23 cellular contexts compared by ENCODE assay signal in genomic region chr1:119469741-119470140, GRCh38. TPM values are rescaled to one million over a fixed set of nuclear protein-coding genes. Genes with fewer than 3 reads are reported as not detected.
A peak's percentile ranks its signal among the peaks of the same experiment; 100 is the strongest.
DNase-seq lines count a peak whose midpoint lies in the region; ATAC-seq, FAIRE-seq and TF ChIP-seq lines count a peak whose summit lies in the region.
"Had no signal": no experiment of that assay in that cellular context is flagged by ENCODE, and none has a peak within 500 bp of the region (broad histone marks: within the 10 kb centered on the region; RNA-seq: fewer than 3 reads in every experiment).

No MANE protein-coding gene starts in this region.

- ATAC-seq in HG03135 (IDR thresholded peaks at IDR 0.05; ENCODE audit: unreplicated experiment), result no peak
- ATAC-seq in GM21529 (IDR thresholded peaks at IDR 0.05; ENCODE audit: unreplicated experiment), result no peak

- no peak overlapping the region for H3K4ac ChIP-seq in trophoblast cell (ENCODE audit: low read depth, low read length)

- H3K4me3 ChIP-seq in bronchial epithelial cell (ENCODE audit: low read depth, low read length), result no peak overlapping the region
- H3K4me3 ChIP-seq in epithelial cell of esophagus (ENCODE audit: low read length), result no peak overlapping the region
- H3K4me3 ChIP-seq in trophoblast cell (ENCODE audit: low read depth, low read length), result no peak overlapping the region
- H3K4me3 ChIP-seq: BLaER1 had no signal

- no peak overlapping the region for H2BK5ac ChIP-seq in trophoblast cell (ENCODE audit: low read depth, low read length, poor library complexity)

- H3K27ac ChIP-seq in trophoblast cell (ENCODE audit: low read depth, low read length), result no peak overlapping the region
- H3K27ac ChIP-seq: BLaER1 had no signal

- no peak overlapping the region for H3K9ac ChIP-seq in trophoblast cell (ENCODE audit: low read length)
- H3K9ac ChIP-seq: BLaER1 had no signal

- TF ChIP-seq CTCF in bronchial epithelial cell (IDR thresholded peaks at IDR 0.05; ENCODE audit: insufficient read depth, low read length, severe bottlenecking), result no peak
- TF ChIP-seq CTCF in epithelial cell of esophagus (IDR thresholded peaks at IDR 0.05; ENCODE audit: insufficient read depth, low read depth, low read length, missing control alignments), result no peak

- no peaks in the 10 kb centered on the region for H3K79me2 ChIP-seq in trophoblast cell (ENCODE audit: control insufficient read depth, insufficient read depth, low read length, poor library complexity)

- WGBS in trophoblast cell (ENCODE audit: extremely low coverage, insufficient coverage, insufficient read length), result no CpG with 5 or more reads among the region's 1 CpG

- H3K9me3 ChIP-seq in trophoblast cell (ENCODE audit: insufficient read depth, low read depth, low read length), result no peaks in the 10 kb centered on the region
- H3K9me3 ChIP-seq: BE2C, BLaER1 had no signal

- H3K4me2 ChIP-seq in trophoblast cell (ENCODE audit: low read length), result no peak overlapping the region
- H3K4me2 ChIP-seq: BLaER1 had no signal

- no peak overlapping the region for H4K91ac ChIP-seq in trophoblast cell (ENCODE audit: low read depth, low read length)

- H3K4me1 ChIP-seq in trophoblast cell (ENCODE audit: control insufficient read depth in 1 of 2, insufficient read depth in 2 of 2, low read length in 2 of 2), result no peaks in the 10 kb centered on the region
- H3K4me1 ChIP-seq: BE2C, BLaER1 had no signal

- H3K23ac ChIP-seq in trophoblast cell (ENCODE audit: low read length), result no peak overlapping the region

- H3K36me3 ChIP-seq in bronchial epithelial cell (ENCODE audit: control insufficient read depth, insufficient read depth, low read length) (no peaks in the 10 kb centered on the region), trophoblast cell (ENCODE audit: control insufficient read depth in 1 of 2, insufficient read depth in 2 of 2, low read length in 2 of 2) (no peaks in the 10 kb centered on the region)
- H3K36me3 ChIP-seq: BE2C, BLaER1 had no signal

- H2BK12ac ChIP-seq in trophoblast cell (ENCODE audit: low read length), result no peak overlapping the region

- no peak overlapping the region for H4K12ac ChIP-seq in trophoblast cell (ENCODE audit: low read depth, low read length)

- DNase-seq in bronchial epithelial cell (ENCODE audit: low read depth) (peak; percentile 56), epithelial cell of esophagus (ENCODE audit: low read depth) (peak; percentile 64), trophoblast cell (peak; percentile 91 to 95)
- DNase-seq: 8988T; ACHN; BE2C; C1 segment of cervical spinal cord; CD4-positive, alpha-beta memory T cell; CD4-positive, CD25-positive, alpha-beta regulatory T cell; CD8-positive, alpha-beta memory T cell; COR-L47; DMS 273 treated with DMSO at 0.1 percent for 48 hours; DMS79 treated with DMSO at 0.1 percent for 48 hours; GF-D8 had no signal

- H3K14ac ChIP-seq in trophoblast cell (ENCODE audit: low read length), result no peak overlapping the region

- H2BK120ac ChIP-seq in trophoblast cell (ENCODE audit: insufficient read depth, low read length, poor library complexity), result no peak overlapping the region

- H3K27me3 ChIP-seq in bronchial epithelial cell (ENCODE audit: control insufficient read depth, insufficient read depth, low read length) (no peaks in the 10 kb centered on the region), trophoblast cell (ENCODE audit: insufficient read depth, low read length) (no peaks in the 10 kb centered on the region)
- H3K27me3 ChIP-seq: BE2C, BLaER1 had no signal

- no peaks in the 10 kb centered on the region for H3K79me1 ChIP-seq in trophoblast cell (ENCODE audit: low read length)

- H2AFZ ChIP-seq in trophoblast cell (ENCODE audit: insufficient read depth, low read length, poor library complexity), result no peak overlapping the region

- H3K18ac ChIP-seq in trophoblast cell (ENCODE audit: low read length), result no peak overlapping the region

- no peak overlapping the region for H2AK5ac ChIP-seq in trophoblast cell (ENCODE audit: low read length)

- no peak overlapping the region for H4K8ac ChIP-seq in trophoblast cell (ENCODE audit: low read depth, low read length)

- no peak for FAIRE-seq in bronchial epithelial cell (lab: Jason Lieb, UNC)
- FAIRE-seq: A204.1, G401.6, GM12891 had no signal

RNA-seq across cellular contexts. Expression of gene HSD3B1, which starts 37.3 kb away (rescaled TPM):
- not detected in 2 replicates for total RNA-seq in bronchial epithelial cell
- polyA plus RNA-seq in trophoblast cell (2013), result 250 and 277 TPM in 2 replicates
- total RNA-seq: A673; CD4-positive, alpha-beta memory T cell; CD4-positive, CD25-positive, alpha-beta regulatory T cell; CD8-positive, alpha-beta memory T cell had no signal
- polyA plus RNA-seq: AG04450; CD14-positive monocyte; CD4-positive, alpha-beta memory T cell; CD4-positive, CD25-positive, alpha-beta regulatory T cell; CD8-positive, alpha-beta memory T cell had no signal

RNA-seq across cellular contexts. Expression of gene HSD3B2, which starts 54.8 kb away (rescaled TPM):
- not detected in 2 replicates for total RNA-seq in bronchial epithelial cell
- polyA plus RNA-seq in trophoblast cell (2013), result not detected in 2 replicates
- total RNA-seq: A673; CD4-positive, alpha-beta memory T cell; CD4-positive, CD25-positive, alpha-beta regulatory T cell; CD8-positive, alpha-beta memory T cell had no signal
- polyA plus RNA-seq: AG04450; CD14-positive monocyte; CD4-positive, alpha-beta memory T cell; CD4-positive, CD25-positive, alpha-beta regulatory T cell; CD8-positive, alpha-beta memory T cell had no signal
